In the genomic region with DNA sequence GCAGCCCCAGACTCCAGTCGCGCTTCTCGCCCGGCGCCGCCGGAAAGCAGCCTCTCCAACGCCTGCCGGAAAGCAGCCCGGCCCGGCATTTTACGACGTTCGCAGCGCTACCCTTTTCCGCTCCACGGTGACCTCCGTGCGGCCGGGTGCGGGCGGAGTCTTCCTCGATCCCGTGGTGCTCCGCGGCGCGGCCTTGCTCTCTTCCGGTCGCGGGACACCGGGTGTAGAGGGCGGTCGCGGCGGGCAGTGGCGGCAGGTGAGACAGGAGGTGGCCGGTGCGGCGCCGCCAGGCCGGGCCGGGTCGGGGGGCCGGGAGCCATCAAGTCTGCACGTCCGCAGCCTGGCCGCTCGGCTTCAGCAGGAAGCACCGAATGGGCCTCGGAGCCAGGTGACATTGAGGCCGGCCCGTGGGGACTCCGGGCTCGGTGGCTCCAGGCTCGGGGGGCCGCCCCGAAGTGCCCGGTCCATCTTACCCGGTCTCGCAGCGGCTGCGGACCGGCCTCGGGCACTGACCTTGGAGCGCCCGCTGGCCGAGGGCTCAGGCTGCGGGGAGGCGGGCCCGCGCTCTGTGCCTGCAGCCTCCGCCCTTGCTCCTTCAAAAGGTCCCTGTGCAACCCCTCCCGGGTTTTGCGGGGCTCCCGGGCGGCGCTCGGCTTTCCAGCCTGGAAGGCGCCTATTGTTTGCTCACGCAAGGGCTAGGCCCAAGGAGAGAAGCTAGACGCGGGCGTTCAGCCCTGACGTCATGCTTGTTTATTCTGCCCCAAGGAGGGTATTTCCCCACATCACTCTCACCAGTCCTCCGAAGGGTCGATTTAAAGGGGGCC, we compare ENCODE assay signal across 1 cellular context.
TF ChIP-seq lines count a peak whose summit lies in the region.

A gene (plus strand): TSS at position 199 of the 824 bp plus-strand sequence. CDS start 1,511 bp downstream, outside the sequence.
A gene (minus strand): TSS at position 48 of the 824 bp plus-strand sequence. CDS start 249 bp downstream, outside the sequence.

TF ChIP-seq in HepG2, 621 proteins besides CTCF, POLR2A, EP300 and RAD21 (continued from another document and continues in another):
- TF ChIP-seq, protein P1, sequence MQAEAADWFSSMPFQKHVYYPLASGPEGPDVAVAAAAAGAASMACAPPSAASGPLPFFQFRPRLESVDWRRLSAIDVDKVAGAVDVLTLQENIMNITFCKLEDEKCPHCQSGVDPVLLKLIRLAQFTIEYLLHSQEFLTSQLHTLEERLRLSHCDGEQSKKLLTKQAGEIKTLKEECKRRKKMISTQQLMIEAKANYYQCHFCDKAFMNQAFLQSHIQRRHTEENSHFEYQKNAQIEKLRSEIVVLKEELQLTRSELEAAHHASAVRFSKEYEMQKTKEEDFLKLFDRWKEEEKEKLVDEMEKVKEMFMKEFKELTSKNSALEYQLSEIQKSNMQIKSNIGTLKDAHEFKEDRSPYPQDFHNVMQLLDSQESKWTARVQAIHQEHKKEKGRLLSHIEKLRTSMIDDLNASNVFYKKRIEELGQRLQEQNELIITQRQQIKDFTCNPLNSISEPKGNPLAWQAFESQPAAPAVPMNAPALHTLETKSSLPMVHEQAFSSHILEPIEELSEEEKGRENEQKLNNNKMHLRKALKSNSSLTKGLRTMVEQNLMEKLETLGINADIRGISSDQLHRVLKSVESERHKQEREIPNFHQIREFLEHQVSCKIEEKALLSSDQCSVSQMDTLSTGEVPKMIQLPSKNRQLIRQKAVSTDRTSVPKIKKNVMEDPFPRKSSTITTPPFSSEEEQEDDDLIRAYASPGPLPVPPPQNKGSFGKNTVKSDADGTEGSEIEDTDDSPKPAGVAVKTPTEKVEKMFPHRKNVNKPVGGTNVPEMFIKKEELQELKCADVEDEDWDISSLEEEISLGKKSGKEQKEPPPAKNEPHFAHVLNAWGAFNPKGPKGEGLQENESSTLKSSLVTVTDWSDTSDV (CRISPR knock-in tag; IDR thresholded peaks at IDR 0.05) = no peak; the same call in 1 of the 2 replicates
- peak; percentile 71; the same call in 1 of the 2 replicates for TF ChIP-seq GATA4 (IDR thresholded peaks at IDR 0.05; ENCODE audit: borderline replicate concordance, low read depth)
- TF ChIP-seq, protein P2, sequence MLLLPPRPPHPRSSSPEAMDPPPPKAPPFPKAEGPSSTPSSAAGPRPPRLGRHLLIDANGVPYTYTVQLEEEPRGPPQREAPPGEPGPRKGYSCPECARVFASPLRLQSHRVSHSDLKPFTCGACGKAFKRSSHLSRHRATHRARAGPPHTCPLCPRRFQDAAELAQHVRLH (CRISPR knock-in tag; IDR thresholded peaks at IDR 0.05; ENCODE audit: borderline replicate concordance, low read depth) = peak; percentile 89
- TF ChIP-seq ZNF557 (CRISPR knock-in tag; IDR thresholded peaks at IDR 0.05) = peak; percentile 61; the same call in 1 of the 2 replicates
- no peak for TF ChIP-seq ZNF879 (CRISPR knock-in tag; IDR thresholded peaks at IDR 0.05)
- peak; percentile 33; the same call in 1 of the 2 replicates for TF ChIP-seq DNMT3B (CRISPR knock-in tag; conservative IDR thresholded peaks at IDR 0.05)
- peak; percentile 68; the same call in 1 of the 2 replicates for TF ChIP-seq ZNF543 (CRISPR knock-in tag; IDR thresholded peaks at IDR 0.05)
- no peak for TF ChIP-seq ZNF652 (CRISPR knock-in tag; IDR thresholded peaks at IDR 0.05; ENCODE audit: borderline replicate concordance, low read depth)
- peak; percentile 90 for TF ChIP-seq MXD4 (CRISPR knock-in tag; IDR thresholded peaks at IDR 0.05)
- TF ChIP-seq, protein P3, sequence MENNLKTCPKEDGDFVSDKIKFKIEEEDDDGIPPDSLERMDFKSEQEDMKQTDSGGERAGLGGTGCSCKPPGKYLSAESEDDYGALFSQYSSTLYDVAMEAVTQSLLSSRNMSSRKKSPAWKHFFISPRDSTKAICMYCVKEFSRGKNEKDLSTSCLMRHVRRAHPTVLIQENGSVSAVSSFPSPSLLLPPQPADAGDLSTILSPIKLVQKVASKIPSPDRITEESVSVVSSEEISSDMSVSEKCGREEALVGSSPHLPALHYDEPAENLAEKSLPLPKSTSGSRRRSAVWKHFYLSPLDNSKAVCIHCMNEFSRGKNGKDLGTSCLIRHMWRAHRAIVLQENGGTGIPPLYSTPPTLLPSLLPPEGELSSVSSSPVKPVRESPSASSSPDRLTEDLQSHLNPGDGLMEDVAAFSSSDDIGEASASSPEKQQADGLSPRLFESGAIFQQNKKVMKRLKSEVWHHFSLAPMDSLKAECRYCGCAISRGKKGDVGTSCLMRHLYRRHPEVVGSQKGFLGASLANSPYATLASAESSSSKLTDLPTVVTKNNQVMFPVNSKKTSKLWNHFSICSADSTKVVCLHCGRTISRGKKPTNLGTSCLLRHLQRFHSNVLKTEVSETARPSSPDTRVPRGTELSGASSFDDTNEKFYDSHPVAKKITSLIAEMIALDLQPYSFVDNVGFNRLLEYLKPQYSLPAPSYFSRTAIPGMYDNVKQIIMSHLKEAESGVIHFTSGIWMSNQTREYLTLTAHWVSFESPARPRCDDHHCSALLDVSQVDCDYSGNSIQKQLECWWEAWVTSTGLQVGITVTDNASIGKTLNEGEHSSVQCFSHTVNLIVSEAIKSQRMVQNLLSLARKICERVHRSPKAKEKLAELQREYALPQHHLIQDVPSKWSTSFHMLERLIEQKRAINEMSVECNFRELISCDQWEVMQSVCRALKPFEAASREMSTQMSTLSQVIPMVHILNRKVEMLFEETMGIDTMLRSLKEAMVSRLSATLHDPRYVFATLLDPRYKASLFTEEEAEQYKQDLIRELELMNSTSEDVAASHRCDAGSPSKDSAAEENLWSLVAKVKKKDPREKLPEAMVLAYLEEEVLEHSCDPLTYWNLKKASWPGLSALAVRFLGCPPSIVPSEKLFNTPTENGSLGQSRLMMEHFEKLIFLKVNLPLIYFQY (CRISPR knock-in tag; IDR thresholded peaks at IDR 0.05; ENCODE audit: borderline replicate concordance) = 0 out of 2 replicates have a peak, but pooled peaks have one; percentile 20
- peak; percentile 87 for TF ChIP-seq ARHGAP35 (CRISPR knock-in tag; IDR thresholded peaks at IDR 0.05; ENCODE audit: borderline replicate concordance)
- TF ChIP-seq NFYB (CRISPR knock-in tag; IDR thresholded peaks at IDR 0.05) = peak; percentile 40
- TF ChIP-seq, protein P4, sequence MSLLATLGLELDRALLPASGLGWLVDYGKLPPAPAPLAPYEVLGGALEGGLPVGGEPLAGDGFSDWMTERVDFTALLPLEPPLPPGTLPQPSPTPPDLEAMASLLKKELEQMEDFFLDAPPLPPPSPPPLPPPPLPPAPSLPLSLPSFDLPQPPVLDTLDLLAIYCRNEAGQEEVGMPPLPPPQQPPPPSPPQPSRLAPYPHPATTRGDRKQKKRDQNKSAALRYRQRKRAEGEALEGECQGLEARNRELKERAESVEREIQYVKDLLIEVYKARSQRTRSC (CRISPR knock-in tag; IDR thresholded peaks at IDR 0.05; ENCODE audit: low read depth) = no peak
- TF ChIP-seq, protein P5, sequence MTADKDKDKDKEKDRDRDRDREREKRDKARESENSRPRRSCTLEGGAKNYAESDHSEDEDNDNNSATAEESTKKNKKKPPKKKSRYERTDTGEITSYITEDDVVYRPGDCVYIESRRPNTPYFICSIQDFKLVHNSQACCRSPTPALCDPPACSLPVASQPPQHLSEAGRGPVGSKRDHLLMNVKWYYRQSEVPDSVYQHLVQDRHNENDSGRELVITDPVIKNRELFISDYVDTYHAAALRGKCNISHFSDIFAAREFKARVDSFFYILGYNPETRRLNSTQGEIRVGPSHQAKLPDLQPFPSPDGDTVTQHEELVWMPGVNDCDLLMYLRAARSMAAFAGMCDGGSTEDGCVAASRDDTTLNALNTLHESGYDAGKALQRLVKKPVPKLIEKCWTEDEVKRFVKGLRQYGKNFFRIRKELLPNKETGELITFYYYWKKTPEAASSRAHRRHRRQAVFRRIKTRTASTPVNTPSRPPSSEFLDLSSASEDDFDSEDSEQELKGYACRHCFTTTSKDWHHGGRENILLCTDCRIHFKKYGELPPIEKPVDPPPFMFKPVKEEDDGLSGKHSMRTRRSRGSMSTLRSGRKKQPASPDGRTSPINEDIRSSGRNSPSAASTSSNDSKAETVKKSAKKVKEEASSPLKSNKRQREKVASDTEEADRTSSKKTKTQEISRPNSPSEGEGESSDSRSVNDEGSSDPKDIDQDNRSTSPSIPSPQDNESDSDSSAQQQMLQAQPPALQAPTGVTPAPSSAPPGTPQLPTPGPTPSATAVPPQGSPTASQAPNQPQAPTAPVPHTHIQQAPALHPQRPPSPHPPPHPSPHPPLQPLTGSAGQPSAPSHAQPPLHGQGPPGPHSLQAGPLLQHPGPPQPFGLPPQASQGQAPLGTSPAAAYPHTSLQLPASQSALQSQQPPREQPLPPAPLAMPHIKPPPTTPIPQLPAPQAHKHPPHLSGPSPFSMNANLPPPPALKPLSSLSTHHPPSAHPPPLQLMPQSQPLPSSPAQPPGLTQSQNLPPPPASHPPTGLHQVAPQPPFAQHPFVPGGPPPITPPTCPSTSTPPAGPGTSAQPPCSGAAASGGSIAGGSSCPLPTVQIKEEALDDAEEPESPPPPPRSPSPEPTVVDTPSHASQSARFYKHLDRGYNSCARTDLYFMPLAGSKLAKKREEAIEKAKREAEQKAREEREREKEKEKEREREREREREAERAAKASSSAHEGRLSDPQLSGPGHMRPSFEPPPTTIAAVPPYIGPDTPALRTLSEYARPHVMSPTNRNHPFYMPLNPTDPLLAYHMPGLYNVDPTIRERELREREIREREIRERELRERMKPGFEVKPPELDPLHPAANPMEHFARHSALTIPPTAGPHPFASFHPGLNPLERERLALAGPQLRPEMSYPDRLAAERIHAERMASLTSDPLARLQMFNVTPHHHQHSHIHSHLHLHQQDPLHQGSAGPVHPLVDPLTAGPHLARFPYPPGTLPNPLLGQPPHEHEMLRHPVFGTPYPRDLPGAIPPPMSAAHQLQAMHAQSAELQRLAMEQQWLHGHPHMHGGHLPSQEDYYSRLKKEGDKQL (CRISPR knock-in tag; IDR thresholded peaks at IDR 0.05; ENCODE audit: low read depth) = 0 out of 2 replicates have a peak, but pooled peaks have one; percentile 45
- 0 out of 2 replicates have a peak, but pooled peaks have one; percentile 63 for TF ChIP-seq TBP (CRISPR knock-in tag; IDR thresholded peaks at IDR 0.05)
- TF ChIP-seq ARNT2 (CRISPR knock-in tag; IDR thresholded peaks at IDR 0.05; ENCODE audit: low read depth) = peak; percentile 23
- TF ChIP-seq SRSF1 (optimal IDR thresholded peaks at IDR 0.05; ENCODE audit: low read depth, low read length) = peak; percentile 47
- TF ChIP-seq ZNF670 (CRISPR knock-in tag; IDR thresholded peaks at IDR 0.05; ENCODE audit: borderline replicate concordance) = peak; percentile 86
- TF ChIP-seq PCBP1 (IDR thresholded peaks at IDR 0.05; ENCODE audit: borderline replicate concordance, low read depth, low read length) = no peak
- TF ChIP-seq ZNF296 (CRISPR knock-in tag; conservative IDR thresholded peaks at IDR 0.05) = 0 out of 2 replicates have a peak, but pooled peaks have one; percentile 13
- TF ChIP-seq NFATC3 (CRISPR knock-in tag; IDR thresholded peaks at IDR 0.05) = 0 out of 2 replicates have a peak, but pooled peaks have one; percentile 51
- peak; percentile 47; the same call in 1 of the 2 replicates for TF ChIP-seq GATAD2A (CRISPR knock-in tag; IDR thresholded peaks at IDR 0.05)
- TF ChIP-seq WIZ (CRISPR knock-in tag; IDR thresholded peaks at IDR 0.05) = peak; percentile 66; the same call in 1 of the 2 replicates
- peak; percentile 92 for TF ChIP-seq IRF2 (CRISPR knock-in tag; IDR thresholded peaks at IDR 0.05)
- TF ChIP-seq IKZF4 (CRISPR knock-in tag; IDR thresholded peaks at IDR 0.05; ENCODE audit: borderline replicate concordance, low read depth, not compliant biosample characterization) = peak; percentile 20
- TF ChIP-seq NFE2L1 (CRISPR knock-in tag; IDR thresholded peaks at IDR 0.05; ENCODE audit: borderline replicate concordance) = peak; percentile 88; the same call in 1 of the 2 replicates
- TF ChIP-seq RFX3 (CRISPR knock-in tag; IDR thresholded peaks at IDR 0.05) = peak; percentile 45; the same call in 1 of the 2 replicates
- peak; percentile 52 for TF ChIP-seq ZNF563 (CRISPR knock-in tag; IDR thresholded peaks at IDR 0.05)
- TF ChIP-seq, protein P6, sequence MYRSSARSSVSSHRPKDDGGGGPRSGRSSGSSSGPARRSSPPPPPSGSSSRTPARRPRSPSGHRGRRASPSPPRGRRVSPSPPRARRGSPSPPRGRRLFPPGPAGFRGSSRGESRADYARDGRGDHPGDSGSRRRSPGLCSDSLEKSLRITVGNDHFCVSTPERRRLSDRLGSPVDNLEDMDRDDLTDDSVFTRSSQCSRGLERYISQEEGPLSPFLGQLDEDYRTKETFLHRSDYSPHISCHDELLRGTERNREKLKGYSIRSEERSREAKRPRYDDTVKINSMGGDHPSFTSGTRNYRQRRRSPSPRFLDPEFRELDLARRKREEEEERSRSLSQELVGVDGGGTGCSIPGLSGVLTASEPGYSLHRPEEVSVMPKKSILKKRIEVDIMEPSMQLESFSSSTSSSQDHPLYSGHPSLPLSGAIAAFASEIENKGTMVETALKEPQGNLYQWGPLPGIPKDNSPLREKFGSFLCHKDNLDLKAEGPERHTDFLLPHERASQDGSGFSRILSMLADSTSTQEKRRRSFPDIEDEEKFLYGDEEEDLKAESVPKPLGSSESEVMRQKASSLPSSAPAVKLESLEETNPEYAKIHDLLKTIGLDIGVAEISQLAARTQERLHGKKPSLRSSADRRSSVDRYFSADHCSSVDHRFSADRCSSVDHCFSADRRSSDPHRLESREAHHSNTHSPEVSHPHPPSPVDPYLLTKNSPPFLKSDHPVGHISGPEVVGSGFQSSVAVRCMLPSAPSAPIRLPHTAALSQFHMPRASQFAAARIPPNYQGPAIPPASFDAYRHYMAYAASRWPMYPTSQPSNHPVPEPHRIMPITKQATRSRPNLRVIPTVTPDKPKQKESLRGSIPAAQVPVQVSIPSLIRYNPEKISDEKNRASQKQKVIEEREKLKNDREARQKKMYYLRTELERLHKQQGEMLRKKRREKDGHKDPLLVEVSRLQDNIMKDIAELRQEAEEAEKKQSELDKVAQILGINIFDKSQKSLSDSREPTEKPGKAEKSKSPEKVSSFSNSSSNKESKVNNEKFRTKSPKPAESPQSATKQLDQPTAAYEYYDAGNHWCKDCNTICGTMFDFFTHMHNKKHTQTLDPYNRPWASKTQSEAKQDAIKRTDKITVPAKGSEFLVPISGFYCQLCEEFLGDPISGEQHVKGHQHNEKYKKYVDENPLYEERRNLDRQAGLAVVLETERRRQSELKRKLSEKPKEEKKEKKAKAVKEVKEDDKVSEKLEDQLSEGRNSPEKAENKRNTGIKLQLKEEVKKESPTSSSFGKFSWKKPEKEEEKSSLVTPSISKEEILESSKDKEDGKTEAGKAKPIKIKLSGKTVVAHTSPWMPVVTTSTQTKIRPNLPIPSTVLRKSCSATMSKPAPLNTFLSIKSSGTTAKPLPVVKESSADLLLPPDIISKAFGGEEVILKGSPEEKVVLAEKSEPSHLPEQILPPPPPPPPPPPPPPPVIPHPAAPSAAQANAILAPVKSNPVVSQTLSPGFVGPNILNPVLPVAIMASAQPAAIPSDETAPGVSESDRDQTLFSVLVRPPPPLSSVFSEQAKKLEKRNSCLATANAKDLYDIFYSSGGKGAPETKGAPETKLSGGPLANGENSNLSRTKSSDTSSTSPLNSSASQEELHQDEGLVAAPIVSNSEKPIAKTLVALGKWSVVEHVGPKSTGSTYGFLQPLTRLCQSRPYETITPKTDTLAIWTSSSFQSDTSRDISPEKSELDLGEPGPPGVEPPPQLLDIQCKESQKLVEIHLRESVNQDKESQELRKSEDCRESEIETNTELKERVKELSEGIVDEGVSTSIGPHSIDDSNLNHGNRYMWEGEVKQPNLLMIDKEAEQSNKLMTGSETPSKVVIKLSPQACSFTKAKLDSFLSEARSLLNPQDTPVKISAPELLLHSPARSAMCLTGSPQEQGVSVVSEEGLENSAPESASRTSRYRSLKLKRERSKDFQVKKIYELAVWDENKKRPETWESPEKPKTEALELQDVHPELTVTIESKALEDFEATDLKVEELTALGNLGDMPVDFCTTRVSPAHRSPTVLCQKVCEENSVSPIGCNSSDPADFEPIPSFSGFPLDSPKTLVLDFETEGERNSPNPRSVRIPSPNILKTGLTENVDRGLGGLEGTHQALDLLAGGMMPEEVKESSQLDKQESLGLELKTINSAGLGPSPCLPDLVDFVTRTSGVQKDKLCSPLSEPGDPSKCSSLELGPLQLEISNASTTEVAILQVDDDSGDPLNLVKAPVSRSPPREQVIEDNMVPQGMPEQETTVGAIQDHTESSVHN (CRISPR knock-in tag; IDR thresholded peaks at IDR 0.05) = peak; percentile 46; the same call in 1 of the 2 replicates
